Comparison of ENCODE assay signal across 21 cellular contexts in genomic region chr7:70380315-70381027, GRCh38.
DNase-seq lines count a peak whose midpoint lies in the region; ATAC-seq and TF ChIP-seq lines count a peak whose summit lies in the region.
"Had no signal": no experiment of that assay in that cellular context is flagged by ENCODE, and none has a peak within 500 bp of the region (broad histone marks: within the 10 kb centered on the region; RNA-seq: fewer than 3 reads in every experiment).

No MANE protein-coding gene starts in this region.

- H3K27me3 Mint-ChIP-seq in activated T-helper 17 cell treated with anti-CD3 and anti-CD28 coated beads, Interleukin-2, amount 50 U/mL, for 72 hours, result peaks cover 4% of the 10 kb centered on the region
- H3K27me3 Mint-ChIP-seq: activated naive CD4-positive, alpha-beta T cell treated with anti-CD3 and anti-CD28 coated beads, Interleukin-2, amount 50 U/mL, for 24 hours; memory B cell; stimulated activated memory B cell treated with anti-CD40 and anti-IgM and Interleukin-4, amounts not matched to agents 10 μg/mL and 1 μg/mL and 100 μg/mL, for 72 hours had no signal

- peak; percentile 85 for ATAC-seq in SK-N-SH treated with all-trans-retinoic acid at 6 μM for 48 hours
- no peak for ATAC-seq in foreskin keratinocyte
- no peak for ATAC-seq in activated T-helper 17 cell treated with anti-CD3 and anti-CD28 coated beads, Interleukin-2, amount 50 U/mL, for 72 hours (replicated peaks)
- no peak for ATAC-seq in GM21423 (IDR thresholded peaks at IDR 0.05; ENCODE audit: unreplicated experiment)
- ATAC-seq: activated CD8-positive, alpha-beta T cell treated with anti-CD3 and anti-CD28 coated beads, Interleukin-2, amount 10 ng/mL, durations not matched to agents 7 days and 5 days; activated T-cell treated with anti-CD3 and anti-CD28 coated beads, Interleukin-2, amount 50 U/mL, for 4 hours; stimulated activated memory B cell treated with anti-CD40 and anti-IgM and Interleukin-4, amounts not matched to agents 10 μg/mL and 1 μg/mL and 100 μg/mL, for 72 hours had no signal

- no peak overlapping the region for H3K27ac Mint-ChIP-seq in activated T-helper 17 cell treated with anti-CD3 and anti-CD28 coated beads, Interleukin-2, amount 50 U/mL, for 72 hours
- H3K27ac Mint-ChIP-seq: activated CD8-positive, alpha-beta T cell treated with anti-CD3 and anti-CD28 coated beads, Interleukin-2, amount 10 ng/mL, durations not matched to agents 7 days and 5 days; activated naive CD4-positive, alpha-beta T cell treated with anti-CD3 and anti-CD28 coated beads, Interleukin-2, amount 50 U/mL, for 24 hours; memory B cell; nephron progenitor cell; stimulated activated memory B cell treated with anti-CD40 and anti-IgM and Interleukin-4, amounts not matched to agents 10 μg/mL and 1 μg/mL and 100 μg/mL, for 72 hours had no signal

- no peaks in the 10 kb centered on the region for H3K4me1 Mint-ChIP-seq in activated T-helper 17 cell treated with anti-CD3 and anti-CD28 coated beads, Interleukin-2, amount 50 U/mL, for 72 hours
- H3K4me1 Mint-ChIP-seq: activated naive CD4-positive, alpha-beta T cell treated with anti-CD3 and anti-CD28 coated beads, Interleukin-2, amount 50 U/mL, for 24 hours; memory B cell; stimulated activated memory B cell treated with anti-CD40 and anti-IgM and Interleukin-4, amounts not matched to agents 10 μg/mL and 1 μg/mL and 100 μg/mL, for 72 hours had no signal

- H3K36me3 Mint-ChIP-seq in activated T-helper 17 cell treated with anti-CD3 and anti-CD28 coated beads, Interleukin-2, amount 50 U/mL, for 72 hours (ENCODE audit: low read depth), result no peaks in the 10 kb centered on the region
- H3K36me3 Mint-ChIP-seq: activated naive CD4-positive, alpha-beta T cell treated with anti-CD3 and anti-CD28 coated beads, Interleukin-2, amount 50 U/mL, for 24 hours had no signal

- DNase-seq in fibroblast of the aortic adventitia (ENCODE audit: low read depth) (peak; percentile 72), tibial artery (peak; percentile 49 to 77), foreskin keratinocyte (no peak)
- DNase-seq: activated CD8-positive, alpha-beta T cell treated with anti-CD3 and anti-CD28 coated beads, Interleukin-2, amount 10 ng/mL, durations not matched to agents 7 days and 5 days; activated T-cell treated with anti-CD3 and anti-CD28 coated beads, Interleukin-2, amount 50 U/mL, for 4 hours; brain microvascular endothelial cell; dermis blood vessel endothelial cell; H7; KG1; NCI-H2029 treated with DMSO at 0.1 percent for 48 hours; nephron progenitor cell; stimulated activated CD4-positive, alpha-beta T cell treated with anti-CD3 and anti-CD28 coated beads, Interleukin-15, amount 100 ng/mL, for 24 hours; T-helper 1 cell had no signal

- H3K27ac ChIP-seq in muscle layer of duodenum (ENCODE audit: low read length), result peak overlapping the region; percentile 21
- peak overlapping the region; percentile 72 to 78 for H3K27ac ChIP-seq in tibial artery
- no peak overlapping the region for H3K27ac ChIP-seq in foreskin keratinocyte
- H3K27ac ChIP-seq: brain microvascular endothelial cell, psoas muscle had no signal

- intact Hi-C loops in tibial artery (cut with DNase I; ENCODE audit: low total_unique reads), result no loop called here

- TF ChIP-seq CTCF in fibroblast of the aortic adventitia (IDR thresholded peaks at IDR 0.05; ENCODE audit: insufficient read depth, low read length) (no peak), tibial artery (IDR thresholded peaks at IDR 0.05) (no peak), foreskin keratinocyte (conservative IDR thresholded peaks at IDR 0.05) (no peak)

- H3K4me1 ChIP-seq in muscle layer of duodenum (ENCODE audit: control insufficient read depth in 1 of 2, insufficient read depth in 2 of 2, low read length in 2 of 2), result peaks cover 0 to 21% of the 10 kb centered on the region in 2 donors
- peaks cover 0 to 62% (median 27%) of the 10 kb centered on the region in 4 donors for H3K4me1 ChIP-seq in tibial artery
- H3K4me1 ChIP-seq in foreskin keratinocyte, result no peaks in the 10 kb centered on the region
- H3K4me1 ChIP-seq: psoas muscle had no signal

- H3K9me3 ChIP-seq in muscle layer of duodenum (ENCODE audit: control insufficient read depth in 1 of 2, low read length in 2 of 2) (no peaks in the 10 kb centered on the region), tibial artery (no peaks in the 10 kb centered on the region)
- H3K9me3 ChIP-seq: psoas muscle had no signal

- H3K27me3 ChIP-seq in muscle layer of duodenum (ENCODE audit: low read depth, low read length) (no peaks in the 10 kb centered on the region), tibial artery (no peaks in the 10 kb centered on the region), foreskin keratinocyte (peaks cover 3% of the 10 kb centered on the region)
- H3K27me3 ChIP-seq: brain microvascular endothelial cell had no signal

- H3K4me3 ChIP-seq in fibroblast of the aortic adventitia (ENCODE audit: low read depth, low read length) (no peak overlapping the region), muscle layer of duodenum (ENCODE audit: low read depth in 1 of 2, low read length in 2 of 2) (no peak overlapping the region), tibial artery (no peak overlapping the region)
- H3K4me3 ChIP-seq: psoas muscle had no signal

- H3K9me3 Mint-ChIP-seq in activated T-helper 17 cell treated with anti-CD3 and anti-CD28 coated beads, Interleukin-2, amount 50 U/mL, for 72 hours, result peaks cover 6% of the 10 kb centered on the region
- H3K9me3 Mint-ChIP-seq: activated T-cell treated with anti-CD3 and anti-CD28 coated beads, Interleukin-2, amount 50 U/mL, for 4 hours; nephron progenitor cell; stimulated activated memory B cell treated with anti-CD40 and anti-IgM and Interleukin-4, amounts not matched to agents 10 μg/mL and 1 μg/mL and 100 μg/mL, for 72 hours had no signal

- no peak overlapping the region for H3K4me3 Mint-ChIP-seq in activated T-helper 17 cell treated with anti-CD3 and anti-CD28 coated beads, Interleukin-2, amount 50 U/mL, for 72 hours
- H3K4me3 Mint-ChIP-seq: activated CD8-positive, alpha-beta T cell treated with anti-CD3 and anti-CD28 coated beads, Interleukin-2, amount 10 ng/mL, durations not matched to agents 7 days and 5 days; activated naive CD4-positive, alpha-beta T cell treated with anti-CD3 and anti-CD28 coated beads, Interleukin-2, amount 50 U/mL, for 24 hours; activated T-cell treated with anti-CD3 and anti-CD28 coated beads, Interleukin-2, amount 50 U/mL, for 4 hours; memory B cell; nephron progenitor cell; stimulated activated memory B cell treated with anti-CD40 and anti-IgM and Interleukin-4, amounts not matched to agents 10 μg/mL and 1 μg/mL and 100 μg/mL, for 72 hours had no signal

- H3K36me3 ChIP-seq in muscle layer of duodenum (ENCODE audit: control insufficient read depth in 1 of 2, insufficient read depth in 2 of 2, low read length in 2 of 2), result no peaks in the 10 kb centered on the region
- H3K36me3 ChIP-seq in tibial artery, result no peaks in the 10 kb centered on the region
- H3K36me3 ChIP-seq: brain microvascular endothelial cell had no signal

TF ChIP-seq in SK-N-SH treated with all-trans-retinoic acid at 6 μM for 48 hours, 23 proteins besides CTCF, POLR2A, EP300 and RAD21 (continues in another document):
- 0 out of 2 replicates have a peak, but pooled peaks have one; percentile 28 for TF ChIP-seq TOX (CRISPR knock-in tag; IDR thresholded peaks at IDR 0.05; ENCODE audit: borderline replicate concordance)
- 0 out of 2 replicates have a peak, but pooled peaks have one; percentile 29 for TF ChIP-seq SNAI2 (CRISPR knock-in tag; IDR thresholded peaks at IDR 0.05)
- peak; percentile 31; the same call in 1 of the 2 replicates for TF ChIP-seq ZFP3 (CRISPR knock-in tag; IDR thresholded peaks at IDR 0.05)
- 0 out of 2 replicates have a peak, but pooled peaks have one; percentile 11 for TF ChIP-seq ZNF8 (CRISPR knock-in tag; IDR thresholded peaks at IDR 0.05)
- TF ChIP-seq ZNF70 (CRISPR knock-in tag; IDR thresholded peaks at IDR 0.05), result no peak
- TF ChIP-seq ZNF565 (CRISPR knock-in tag; conservative IDR thresholded peaks at IDR 0.05; ENCODE audit: low read depth), result no peak
- no peak for TF ChIP-seq CSDC2 (CRISPR knock-in tag; IDR thresholded peaks at IDR 0.05)
- TF ChIP-seq RARB (CRISPR knock-in tag; IDR thresholded peaks at IDR 0.05), result no peak
- no peak for TF ChIP-seq ZC3H10 (CRISPR knock-in tag; IDR thresholded peaks at IDR 0.05)
- 0 out of 2 replicates have a peak, but pooled peaks have one; percentile 14 for TF ChIP-seq PATZ1 (CRISPR knock-in tag; IDR thresholded peaks at IDR 0.05; ENCODE audit: borderline replicate concordance)
- no peak for TF ChIP-seq ZFP30 (CRISPR knock-in tag; IDR thresholded peaks at IDR 0.05)
- no peak for TF ChIP-seq OSR1 (CRISPR knock-in tag; IDR thresholded peaks at IDR 0.05)

Comparison
In these comparisons a context has a peak if more than half of its experiments do, and no peak if none do; other contexts are left out.
1. DNase-seq: peak in fibroblast of the aortic adventitia (single experiment) and tibial artery (2 of 2); none in foreskin keratinocyte (0 of 2).